ENCODE assay signal across 21 cellular contexts in the genomic region with DNA sequence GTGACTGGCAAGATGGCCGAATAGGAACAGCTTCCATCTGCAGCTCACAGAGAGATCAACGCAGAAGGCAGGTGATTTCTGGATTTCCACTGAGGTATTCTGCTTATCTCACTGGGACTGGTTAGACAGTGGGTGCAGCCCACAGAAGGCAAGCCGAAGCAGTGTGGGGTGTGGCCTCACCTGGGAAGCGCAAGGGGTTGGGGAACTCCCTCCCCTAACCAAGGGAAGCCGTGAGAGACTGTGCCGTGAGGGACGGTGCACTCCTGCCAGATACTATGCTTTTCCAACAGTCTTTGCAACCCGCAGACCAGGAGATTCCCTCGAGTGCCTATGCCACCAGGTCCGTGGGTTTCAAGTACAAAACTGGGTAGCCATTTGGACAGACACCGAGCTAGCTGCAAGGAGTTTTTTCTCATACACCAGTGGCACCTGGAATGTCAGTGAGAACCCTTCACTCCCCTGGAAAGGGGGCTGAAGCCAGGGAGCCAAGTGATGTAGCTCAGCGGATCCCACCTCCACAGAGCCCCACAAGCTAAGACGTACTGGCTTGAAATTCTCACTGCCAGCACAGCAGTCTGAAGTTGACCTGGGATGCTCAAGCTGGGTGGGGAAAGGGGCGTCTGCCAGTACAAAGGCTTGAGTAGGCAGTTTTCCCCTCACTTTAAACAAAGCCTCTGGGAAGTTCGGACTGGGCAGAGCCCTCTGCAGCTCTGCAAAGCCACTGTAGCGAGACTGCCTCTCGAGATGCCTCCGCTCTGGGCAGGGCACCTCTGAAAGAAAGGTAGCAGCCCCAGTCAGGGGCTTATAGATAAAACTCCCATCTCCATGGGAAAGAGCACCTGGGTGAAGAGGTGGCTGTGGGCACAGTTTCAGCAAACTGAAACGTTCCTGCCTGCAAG. TPM values are rescaled to one million over a fixed set of nuclear protein-coding genes. Genes with fewer than 3 reads are reported as not detected.
DNase-seq lines count a peak whose midpoint lies in the region; ATAC-seq and TF ChIP-seq lines count a peak whose summit lies in the region.
"Had no signal": no experiment of that assay in that cellular context is flagged by ENCODE, and none has a peak within 500 bp of the region (broad histone marks: within the 10 kb centered on the region; RNA-seq: fewer than 3 reads in every experiment).

No MANE protein-coding gene starts in this region.

- H3K4me3 Mint-ChIP-seq in GM23338, result peak overlapping the region; percentile 58; the same call in 2 of the 3 replicates
- H3K4me3 Mint-ChIP-seq in central memory CD8-positive, alpha-beta T cell, result peak overlapping the region; percentile 53
- no peak overlapping the region for H3K4me3 Mint-ChIP-seq in neural progenitor cell
- H3K4me3 Mint-ChIP-seq: activated CD4-positive, alpha-beta memory T cell treated with anti-CD3 and anti-CD28 coated beads for 36 hours; brain; CD14-positive monocyte had no signal

- H3K9me3 ChIP-seq in ES-I3 (ENCODE audit: control insufficient read depth, insufficient read depth, low read length), result no peaks in the 10 kb centered on the region
- no peaks in the 10 kb centered on the region for H3K9me3 ChIP-seq in neural progenitor cell (ENCODE audit: low read depth)
- H3K9me3 ChIP-seq: psoas muscle had no signal

- H3K4me2 ChIP-seq in GM23338 (peak overlapping the region; percentile 55; the same call in 1 of the 2 replicates), neural progenitor cell (peak overlapping the region; percentile 43)

- no peak for TF ChIP-seq CTCF in GM23338 (conservative IDR thresholded peaks at IDR 0.05; ENCODE audit: low read depth in 2 of 2)
- no peak for TF ChIP-seq CTCF in neural progenitor cell (IDR thresholded peaks at IDR 0.05)
- TF ChIP-seq CTCF in GM20000 (IDR thresholded peaks at IDR 0.05; ENCODE audit: extremely low read depth, missing control alignments), result no peak
- TF ChIP-seq CTCF in omental fat pad (IDR thresholded peaks at IDR 0.05), result no peak

- peaks cover 5% of the 10 kb centered on the region; the same call in 1 of the 2 replicates for H3K27me3 ChIP-seq in GM23338 (ENCODE audit: insufficient read depth)
- peaks cover 15% of the 10 kb centered on the region for H3K27me3 ChIP-seq in neural progenitor cell

- H2AFZ ChIP-seq in GM23338, result peak overlapping the region; percentile 84
- H2AFZ ChIP-seq in neural progenitor cell (replicated peaks), result peak overlapping the region; percentile 57

- ATAC-seq in GM23338 (peak; percentile 83), omental fat pad (ENCODE audit: low FRiP score) (no peak)
- peak; percentile 68 for ATAC-seq in central memory CD8-positive, alpha-beta T cell (replicated peaks; ENCODE audit: extremely low read depth, poor library complexity, severe bottlenecking)
- ATAC-seq: left colon, psoas muscle had no signal

- DNase-seq in GM23338 (ENCODE audit: low spot score), result no peak
- no peak for DNase-seq in central memory CD8-positive, alpha-beta T cell (ENCODE audit: low spot score in 2 of 2)
- no peak for DNase-seq in neural progenitor cell (ENCODE audit: low spot score)
- DNase-seq in globus pallidus (ENCODE audit: low spot score), result no peak
- DNase-seq in GM20000 (ENCODE audit: low spot score), result no peak
- DNase-seq in omental fat pad (ENCODE audit: low spot score), result no peak
- DNase-seq: activated CD4-positive, alpha-beta memory T cell treated with anti-CD3 and anti-CD28 coated beads for 36 hours; activated T-cell treated with anti-CD3 and anti-CD28 coated beads for 4 hours; DMS 273 treated with DMSO at 0.1 percent for 48 hours; left colon; mesenchymal stem cell; NCI-H1092; NCI-H2081; psoas muscle; stimulated activated CD4-positive, alpha-beta T cell treated with anti-CD3 and anti-CD28 coated beads, Interleukin-1b, Interleukin-23, amount 100 ng/mL, for 48 hours; T-helper 9 cell had no signal

- H3K9ac ChIP-seq in ES-I3 (ENCODE audit: low read depth, low read length) (peak overlapping the region; percentile 45; the same call in 1 of the 2 replicates), neural progenitor cell (no peak overlapping the region)

- H3K27ac Mint-ChIP-seq in GM23338 (no peak overlapping the region), neural progenitor cell (peak overlapping the region; percentile 83)
- peak overlapping the region; percentile 29 for H3K27ac Mint-ChIP-seq in central memory CD8-positive, alpha-beta T cell (ENCODE audit: low read depth)
- H3K27ac Mint-ChIP-seq: activated CD4-positive, alpha-beta memory T cell treated with anti-CD3 and anti-CD28 coated beads for 36 hours had no signal

- H3K36me3 ChIP-seq in ES-I3 (ENCODE audit: insufficient read depth, low read length) (no peaks in the 10 kb centered on the region), GM23338 (ENCODE audit: insufficient read depth) (no peaks in the 10 kb centered on the region), neural progenitor cell (no peaks in the 10 kb centered on the region)

- H3K4me3 ChIP-seq in GM23338 (peak overlapping the region; percentile 38; the same call in 1 of the 2 replicates), neural progenitor cell (peak overlapping the region; percentile 18)
- H3K4me3 ChIP-seq: psoas muscle had no signal

- H3K4me1 ChIP-seq in ES-I3 (ENCODE audit: insufficient read depth, low read length) (no peaks in the 10 kb centered on the region), GM23338 (ENCODE audit: insufficient read depth) (no peaks in the 10 kb centered on the region), neural progenitor cell (no peaks in the 10 kb centered on the region)
- H3K4me1 ChIP-seq: psoas muscle had no signal

- H3K27ac ChIP-seq in GM23338 (ENCODE audit: low read depth), result no peak overlapping the region
- no peak overlapping the region for H3K27ac ChIP-seq in neural progenitor cell
- H3K27ac ChIP-seq: psoas muscle had no signal

- peaks cover 5% of the 10 kb centered on the region for H3K27me3 Mint-ChIP-seq in GM23338 (ENCODE audit: insufficient read depth, low read depth, poor library complexity)
- H3K27me3 Mint-ChIP-seq in central memory CD8-positive, alpha-beta T cell, result no peaks in the 10 kb centered on the region
- H3K27me3 Mint-ChIP-seq in neural progenitor cell (ENCODE audit: insufficient read depth, low read depth), result no peaks in the 10 kb centered on the region

- H4K20me1 ChIP-seq in GM23338 (replicated peaks; ENCODE audit: insufficient read depth) (no peaks in the 10 kb centered on the region), neural progenitor cell (ENCODE audit: low read depth) (no peaks in the 10 kb centered on the region)

- H3K36me3 Mint-ChIP-seq in GM23338 (ENCODE audit: low read depth) (no peaks in the 10 kb centered on the region), neural progenitor cell (no peaks in the 10 kb centered on the region)
- H3K36me3 Mint-ChIP-seq in central memory CD8-positive, alpha-beta T cell (ENCODE audit: insufficient read depth), result peaks cover 8% of the 10 kb centered on the region
- H3K36me3 Mint-ChIP-seq: brain had no signal

- no peaks in the 10 kb centered on the region for H3K4me1 Mint-ChIP-seq in GM23338
- H3K4me1 Mint-ChIP-seq in central memory CD8-positive, alpha-beta T cell, result peaks cover 87% of the 10 kb centered on the region
- peaks cover 13% of the 10 kb centered on the region for H3K4me1 Mint-ChIP-seq in neural progenitor cell

- H3K79me2 ChIP-seq in GM23338 (replicated peaks; ENCODE audit: insufficient read depth), result no peaks in the 10 kb centered on the region
- no peaks in the 10 kb centered on the region for H3K79me2 ChIP-seq in neural progenitor cell (ENCODE audit: low read depth)

- H3F3A ChIP-seq in GM23338 (replicated peaks; ENCODE audit: low read depth) (no peaks in the 10 kb centered on the region), neural progenitor cell (ENCODE audit: low read depth) (no peaks in the 10 kb centered on the region)

- no peaks in the 10 kb centered on the region for H3K9me2 ChIP-seq in GM23338 (ENCODE audit: insufficient read depth)

- peaks cover 5% of the 10 kb centered on the region; the same call in 2 of the 3 replicates for H3K9me3 Mint-ChIP-seq in GM23338
- peaks cover 22% of the 10 kb centered on the region for H3K9me3 Mint-ChIP-seq in central memory CD8-positive, alpha-beta T cell
- H3K9me3 Mint-ChIP-seq in neural progenitor cell, result peaks cover 9% of the 10 kb centered on the region

TF ChIP-seq in GM23338, 12 proteins besides CTCF, POLR2A, EP300 and RAD21 (continues in another document):
- TF ChIP-seq, protein P1, sequence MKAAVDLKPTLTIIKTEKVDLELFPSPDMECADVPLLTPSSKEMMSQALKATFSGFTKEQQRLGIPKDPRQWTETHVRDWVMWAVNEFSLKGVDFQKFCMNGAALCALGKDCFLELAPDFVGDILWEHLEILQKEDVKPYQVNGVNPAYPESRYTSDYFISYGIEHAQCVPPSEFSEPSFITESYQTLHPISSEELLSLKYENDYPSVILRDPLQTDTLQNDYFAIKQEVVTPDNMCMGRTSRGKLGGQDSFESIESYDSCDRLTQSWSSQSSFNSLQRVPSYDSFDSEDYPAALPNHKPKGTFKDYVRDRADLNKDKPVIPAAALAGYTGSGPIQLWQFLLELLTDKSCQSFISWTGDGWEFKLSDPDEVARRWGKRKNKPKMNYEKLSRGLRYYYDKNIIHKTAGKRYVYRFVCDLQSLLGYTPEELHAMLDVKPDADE (IDR thresholded peaks at IDR 0.05), result no peak
- TF ChIP-seq CREB1 (CRISPR knock-in tag; IDR thresholded peaks at IDR 0.05; ENCODE audit: low read depth) (no peak), STAT1 (IDR thresholded peaks at IDR 0.05; ENCODE audit: unreplicated experiment) (no peak), NANOG (IDR thresholded peaks at IDR 0.05; ENCODE audit: borderline replicate concordance) (no peak)

RNA-seq across cellular contexts. Expression of a gene that starts 40.1 kb away (rescaled TPM):
- total RNA-seq in GM23338 (2014; rRNA removed; shearing (Covaris generic)), result not detected in 2 replicates
- 0.06 and 0.12 TPM in 2 replicates for polyA plus RNA-seq in GM23338 (2016; fragmentation: Nextera tagmentation; extraction: Ambion mirVana)
- not detected in 2 replicates for total RNA-seq in neural progenitor cell (ENCODE audit: low replicate concordance)
- 10 to 100 TPM; 16.9 to 55.1 (median 31.9) TPM for total RNA-seq in omental fat pad
- total RNA-seq: myocyte, NCI-H460 had no signal

Comparison
In these comparisons a context has a peak if more than half of its experiments do, and no peak if none do; other contexts are left out.
1. RNA of a gene that starts 40.1 kb away (total RNA-seq): 16.9 to 55.1 TPM in omental fat pad; not detected in GM23338 and not detected in neural progenitor cell; every median in the first group is over 10 times any median in the second.